ENCODE assay signal across 1 cellular context in the genomic region with DNA sequence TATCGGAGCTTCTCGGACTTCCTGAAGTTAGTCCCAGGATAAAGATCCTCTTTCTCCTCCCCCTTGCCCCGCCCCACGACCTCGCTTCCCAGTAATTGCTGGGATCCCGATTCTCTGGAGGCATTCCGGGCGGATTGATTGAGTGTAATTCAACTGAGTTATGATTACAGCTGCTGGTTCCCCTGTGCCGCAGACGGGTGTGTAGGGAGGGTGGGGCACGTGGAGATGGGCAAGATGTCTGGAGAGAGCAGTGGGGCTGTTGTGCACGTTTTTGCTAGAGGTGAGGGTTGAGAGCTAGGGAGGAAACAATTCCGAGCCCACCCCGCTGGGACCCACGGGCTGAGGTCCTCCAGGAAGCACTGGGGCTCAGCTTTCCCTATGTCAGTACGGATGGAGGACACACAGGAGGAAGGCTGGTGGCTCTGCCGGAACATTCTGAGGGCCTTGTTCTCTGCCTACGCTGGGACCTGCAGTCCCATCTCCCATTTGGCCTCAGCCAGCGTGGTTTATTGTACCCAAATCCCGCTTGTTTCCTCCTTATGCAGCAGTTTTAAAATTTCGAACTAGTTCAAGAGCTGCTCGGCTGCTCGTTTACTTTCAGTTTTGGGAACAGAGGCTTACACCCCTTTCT.
TF ChIP-seq lines count a peak whose summit lies in the region.

No MANE protein-coding gene starts in this region.

TF ChIP-seq in GM12878, 131 proteins besides CTCF, POLR2A, EP300 and RAD21 (continued from another document):
- TF ChIP-seq, protein P1, sequence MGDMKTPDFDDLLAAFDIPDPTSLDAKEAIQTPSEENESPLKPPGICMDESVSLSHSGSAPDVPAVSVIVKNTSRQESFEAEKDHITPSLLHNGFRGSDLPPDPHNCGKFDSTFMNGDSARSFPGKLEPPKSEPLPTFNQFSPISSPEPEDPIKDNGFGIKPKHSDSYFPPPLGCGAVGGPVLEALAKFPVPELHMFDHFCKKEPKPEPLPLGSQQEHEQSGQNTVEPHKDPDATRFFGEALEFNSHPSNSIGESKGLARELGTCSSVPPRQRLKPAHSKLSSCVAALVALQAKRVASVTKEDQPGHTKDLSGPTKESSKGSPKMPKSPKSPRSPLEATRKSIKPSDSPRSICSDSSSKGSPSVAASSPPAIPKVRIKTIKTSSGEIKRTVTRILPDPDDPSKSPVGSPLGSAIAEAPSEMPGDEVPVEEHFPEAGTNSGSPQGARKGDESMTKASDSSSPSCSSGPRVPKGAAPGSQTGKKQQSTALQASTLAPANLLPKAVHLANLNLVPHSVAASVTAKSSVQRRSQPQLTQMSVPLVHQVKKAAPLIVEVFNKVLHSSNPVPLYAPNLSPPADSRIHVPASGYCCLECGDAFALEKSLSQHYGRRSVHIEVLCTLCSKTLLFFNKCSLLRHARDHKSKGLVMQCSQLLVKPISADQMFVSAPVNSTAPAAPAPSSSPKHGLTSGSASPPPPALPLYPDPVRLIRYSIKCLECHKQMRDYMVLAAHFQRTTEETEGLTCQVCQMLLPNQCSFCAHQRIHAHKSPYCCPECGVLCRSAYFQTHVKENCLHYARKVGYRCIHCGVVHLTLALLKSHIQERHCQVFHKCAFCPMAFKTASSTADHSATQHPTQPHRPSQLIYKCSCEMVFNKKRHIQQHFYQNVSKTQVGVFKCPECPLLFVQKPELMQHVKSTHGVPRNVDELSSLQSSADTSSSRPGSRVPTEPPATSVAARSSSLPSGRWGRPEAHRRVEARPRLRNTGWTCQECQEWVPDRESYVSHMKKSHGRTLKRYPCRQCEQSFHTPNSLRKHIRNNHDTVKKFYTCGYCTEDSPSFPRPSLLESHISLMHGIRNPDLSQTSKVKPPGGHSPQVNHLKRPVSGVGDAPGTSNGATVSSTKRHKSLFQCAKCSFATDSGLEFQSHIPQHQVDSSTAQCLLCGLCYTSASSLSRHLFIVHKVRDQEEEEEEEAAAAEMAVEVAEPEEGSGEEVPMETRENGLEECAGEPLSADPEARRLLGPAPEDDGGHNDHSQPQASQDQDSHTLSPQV (IDR thresholded peaks at IDR 0.05) = no peak
- TF ChIP-seq PAX5 (IDR thresholded peaks at IDR 0.05; ENCODE audit: borderline replicate concordance, low read depth, low read length) (no peak), ESRRA (IDR thresholded peaks at IDR 0.05; ENCODE audit: low read length) (no peak), IKZF1 (conservative IDR thresholded peaks at IDR 0.05) (peak; percentile 22; the same call in 1 of the 2 replicates), MXI1 (IDR thresholded peaks at IDR 0.05; ENCODE audit: low read depth, low read length) (no peak), HDGF (IDR thresholded peaks at IDR 0.05) (no peak; the same call in 1 of the 2 replicates), MEF2B (IDR thresholded peaks at IDR 0.05; ENCODE audit: partially characterized antibody, poor library complexity, severe bottlenecking) (no peak), ZNF217 (IDR thresholded peaks at IDR 0.05) (no peak), TARDBP (IDR thresholded peaks at IDR 0.05; ENCODE audit: borderline replicate concordance) (no peak), SPI1 (IDR thresholded peaks at IDR 0.05; ENCODE audit: borderline replicate concordance, insufficient read depth, low read depth, low read length) (no peak), LARP7 (IDR thresholded peaks at IDR 0.05) (no peak), NBN (IDR thresholded peaks at IDR 0.05) (no peak), RELA (IDR thresholded peaks at IDR 0.05; ENCODE audit: borderline replicate concordance, partially characterized antibody) (no peak), POU2F2 (IDR thresholded peaks at IDR 0.05; ENCODE audit: borderline replicate concordance, low read depth, low read length) (no peak)
- TF ChIP-seq, protein P2, sequence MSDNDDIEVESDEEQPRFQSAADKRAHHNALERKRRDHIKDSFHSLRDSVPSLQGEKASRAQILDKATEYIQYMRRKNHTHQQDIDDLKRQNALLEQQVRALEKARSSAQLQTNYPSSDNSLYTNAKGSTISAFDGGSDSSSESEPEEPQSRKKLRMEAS (IDR thresholded peaks at IDR 0.05; ENCODE audit: low read depth, low read length) = no peak
- TF ChIP-seq, protein P3, sequence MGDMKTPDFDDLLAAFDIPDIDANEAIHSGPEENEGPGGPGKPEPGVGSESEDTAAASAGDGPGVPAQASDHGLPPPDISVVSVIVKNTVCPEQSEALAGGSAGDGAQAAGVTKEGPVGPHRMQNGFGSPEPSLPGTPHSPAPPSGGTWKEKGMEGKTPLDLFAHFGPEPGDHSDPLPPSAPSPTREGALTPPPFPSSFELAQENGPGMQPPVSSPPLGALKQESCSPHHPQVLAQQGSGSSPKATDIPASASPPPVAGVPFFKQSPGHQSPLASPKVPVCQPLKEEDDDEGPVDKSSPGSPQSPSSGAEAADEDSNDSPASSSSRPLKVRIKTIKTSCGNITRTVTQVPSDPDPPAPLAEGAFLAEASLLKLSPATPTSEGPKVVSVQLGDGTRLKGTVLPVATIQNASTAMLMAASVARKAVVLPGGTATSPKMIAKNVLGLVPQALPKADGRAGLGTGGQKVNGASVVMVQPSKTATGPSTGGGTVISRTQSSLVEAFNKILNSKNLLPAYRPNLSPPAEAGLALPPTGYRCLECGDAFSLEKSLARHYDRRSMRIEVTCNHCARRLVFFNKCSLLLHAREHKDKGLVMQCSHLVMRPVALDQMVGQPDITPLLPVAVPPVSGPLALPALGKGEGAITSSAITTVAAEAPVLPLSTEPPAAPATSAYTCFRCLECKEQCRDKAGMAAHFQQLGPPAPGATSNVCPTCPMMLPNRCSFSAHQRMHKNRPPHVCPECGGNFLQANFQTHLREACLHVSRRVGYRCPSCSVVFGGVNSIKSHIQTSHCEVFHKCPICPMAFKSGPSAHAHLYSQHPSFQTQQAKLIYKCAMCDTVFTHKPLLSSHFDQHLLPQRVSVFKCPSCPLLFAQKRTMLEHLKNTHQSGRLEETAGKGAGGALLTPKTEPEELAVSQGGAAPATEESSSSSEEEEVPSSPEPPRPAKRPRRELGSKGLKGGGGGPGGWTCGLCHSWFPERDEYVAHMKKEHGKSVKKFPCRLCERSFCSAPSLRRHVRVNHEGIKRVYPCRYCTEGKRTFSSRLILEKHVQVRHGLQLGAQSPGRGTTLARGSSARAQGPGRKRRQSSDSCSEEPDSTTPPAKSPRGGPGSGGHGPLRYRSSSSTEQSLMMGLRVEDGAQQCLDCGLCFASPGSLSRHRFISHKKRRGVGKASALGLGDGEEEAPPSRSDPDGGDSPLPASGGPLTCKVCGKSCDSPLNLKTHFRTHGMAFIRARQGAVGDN (IDR thresholded peaks at IDR 0.05) = peak; percentile 78
